8 cellular contexts compared by ENCODE assay signal in the genomic region with DNA sequence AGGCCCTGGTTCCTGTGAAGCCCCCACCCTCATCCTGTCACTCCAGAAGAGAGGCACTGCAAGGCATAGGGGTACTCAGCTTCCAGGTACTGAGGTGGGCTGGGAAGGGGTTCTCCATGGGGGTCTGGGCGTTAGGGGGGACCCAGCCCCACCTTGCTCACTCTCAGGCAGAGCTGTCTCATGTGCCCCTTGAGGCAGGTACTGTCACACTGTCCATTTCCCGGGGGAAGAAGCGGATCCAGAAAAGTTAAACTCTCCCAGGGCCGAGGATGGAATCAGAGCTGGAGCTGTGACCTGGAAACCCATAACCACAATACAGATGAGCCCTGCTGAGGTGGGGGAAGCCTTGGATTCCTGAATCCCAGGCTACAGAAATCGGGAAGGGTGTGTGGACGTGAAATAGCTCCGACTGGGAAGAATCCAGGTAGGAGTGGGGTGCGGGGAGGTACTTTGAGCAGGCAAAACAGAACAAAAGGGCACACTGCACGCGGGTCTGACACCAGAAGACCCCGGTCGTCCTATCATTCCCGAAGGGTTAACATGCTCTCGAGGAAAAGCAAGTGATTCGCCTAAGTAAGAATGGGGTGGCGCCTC. TPM values are rescaled to one million over a fixed set of nuclear protein-coding genes. Genes with fewer than 3 reads are reported as not detected.
DNase-seq lines count a peak whose midpoint lies in the region; ATAC-seq and TF ChIP-seq lines count a peak whose summit lies in the region.

No MANE protein-coding gene starts in this region.

- no peaks in the 10 kb centered on the region for H3K27me3 ChIP-seq in trophoblast cell (ENCODE audit: insufficient read depth, low read length)

- TF ChIP-seq CTCF in GM12864 (IDR thresholded peaks at IDR 0.05; ENCODE audit: low read depth, low read length, missing control alignments), result no peak
- no peak for TF ChIP-seq CTCF in epithelial cell of proximal tubule (conservative IDR thresholded peaks at IDR 0.05; ENCODE audit: low read depth, low read length)
- TF ChIP-seq CTCF in GM13976 (IDR thresholded peaks at IDR 0.05; ENCODE audit: borderline replicate concordance, control extremely low read depth, extremely low read depth, insufficient read depth, missing control alignments), result no peak

- H3K79me1 ChIP-seq in trophoblast cell (ENCODE audit: low read length), result peaks cover 13% of the 10 kb centered on the region

- peak overlapping the region; percentile 84 for H3K27ac ChIP-seq in trophoblast cell (ENCODE audit: low read depth, low read length)

- peak overlapping the region; percentile 96 for H4K12ac ChIP-seq in trophoblast cell (ENCODE audit: low read depth, low read length)

- H3K4me2 ChIP-seq in trophoblast cell (ENCODE audit: low read length), result peak overlapping the region; percentile 71

- peaks cover 12 to 13% of the 10 kb centered on the region in 2 experiments for H3K4me1 ChIP-seq in trophoblast cell (ENCODE audit: control insufficient read depth in 1 of 2, insufficient read depth in 2 of 2, low read length in 2 of 2)

- peak overlapping the region; percentile 38 for H2BK5ac ChIP-seq in trophoblast cell (ENCODE audit: low read depth, low read length, poor library complexity)

- peak overlapping the region; percentile 85 for H2AK5ac ChIP-seq in trophoblast cell (ENCODE audit: low read length)

- peak overlapping the region; percentile 61 for H2BK120ac ChIP-seq in trophoblast cell (ENCODE audit: insufficient read depth, low read length, poor library complexity)

- H4K8ac ChIP-seq in trophoblast cell (ENCODE audit: low read depth, low read length), result peak overlapping the region; percentile 92

- peak overlapping the region; percentile 59 for H2BK12ac ChIP-seq in trophoblast cell (ENCODE audit: low read length)

- peak overlapping the region; percentile 61 for H3K4ac ChIP-seq in trophoblast cell (ENCODE audit: low read depth, low read length)

- H3K36me3 ChIP-seq in trophoblast cell (ENCODE audit: control insufficient read depth in 1 of 2, insufficient read depth in 2 of 2, low read length in 2 of 2), result peaks cover 61% of the 10 kb centered on the region in 2 experiments

- H3K14ac ChIP-seq in trophoblast cell (ENCODE audit: low read length), result peak overlapping the region; percentile 75

- H2AFZ ChIP-seq in trophoblast cell (ENCODE audit: insufficient read depth, low read length, poor library complexity), result peak overlapping the region; percentile 33

- H3K18ac ChIP-seq in trophoblast cell (ENCODE audit: low read length), result no peak overlapping the region

- H3K23ac ChIP-seq in trophoblast cell (ENCODE audit: low read length), result no peak overlapping the region

- H3K9ac ChIP-seq in trophoblast cell (ENCODE audit: low read length), result peak overlapping the region; percentile 34

- peaks cover 5% of the 10 kb centered on the region for H3K9me3 ChIP-seq in trophoblast cell (ENCODE audit: insufficient read depth, low read depth, low read length)

- H4K91ac ChIP-seq in trophoblast cell (ENCODE audit: low read depth, low read length), result peak overlapping the region; percentile 94

- H3K79me2 ChIP-seq in trophoblast cell (ENCODE audit: control insufficient read depth, insufficient read depth, low read length, poor library complexity), result peaks cover 6% of the 10 kb centered on the region

- WGBS in trophoblast cell (ENCODE audit: extremely low coverage, insufficient coverage, insufficient read length), result no CpG with 5 or more reads among the region's 16 CpGs

- ATAC-seq in GM21576 (IDR thresholded peaks at IDR 0.05; ENCODE audit: unreplicated experiment), result no peak
- ATAC-seq in GM21390 (IDR thresholded peaks at IDR 0.05; ENCODE audit: unreplicated experiment), result no peak

- H3K4me3 ChIP-seq in GM12864 (ENCODE audit: low read depth, low read length) (peak overlapping the region; percentile 65), epithelial cell of proximal tubule (ENCODE audit: low read depth, low read length) (peak overlapping the region; percentile 76), trophoblast cell (ENCODE audit: low read depth, low read length) (peak overlapping the region; percentile 78)

- in situ Hi-C loops in GM13976 (cut with MboI; ENCODE audit: low sequenced_read_pairs, unreplicated experiment), result no loop called here

- DNase-seq in GM12864 (ENCODE audit: low read depth) (no peak), OCI-M1 (lab: John Stamatoyannopoulos, UW) (peak; percentile 63), epithelial cell of proximal tubule (ENCODE audit: low read depth) (no peak), trophoblast cell (peak in 1 of 2 donors; percentile 21), mesenteric fat pad (ENCODE audit: low spot score) (no peak), GM13976 (ENCODE audit: low spot score) (no peak)

RNA-seq across cellular contexts. Expression of a gene that starts 0.5 kb away (rescaled TPM):
- total RNA-seq in epithelial cell of proximal tubule (9.0 and 25.3 TPM in 2 replicates), mesenteric fat pad (33.2 TPM)
- 10.3 and 10.4 TPM in 2 replicates for polyA plus RNA-seq in trophoblast cell (2013)

RNA-seq across cellular contexts. Expression of a gene that starts 11.4 kb away (rescaled TPM):
- total RNA-seq in epithelial cell of proximal tubule, result 4.6 and 8.1 TPM in 2 replicates
- 41.5 and 44.6 TPM in 2 replicates for polyA plus RNA-seq in trophoblast cell (2013)
- 29.0 TPM for total RNA-seq in mesenteric fat pad

RNA-seq across cellular contexts. Expression of a gene that starts 31.1 kb away (rescaled TPM):
- total RNA-seq in epithelial cell of proximal tubule (122 and 131 TPM in 2 replicates), mesenteric fat pad (42.8 TPM)
- polyA plus RNA-seq in trophoblast cell (2013), result 205 and 221 TPM in 2 replicates

RNA-seq across cellular contexts. Expression of a gene that starts 49.9 kb away (rescaled TPM):
- total RNA-seq in epithelial cell of proximal tubule, result not detected in 2 replicates
- 1.4 and 2.2 TPM in 2 replicates for polyA plus RNA-seq in trophoblast cell (2013)
- 11.3 TPM for total RNA-seq in mesenteric fat pad

RNA-seq across cellular contexts. Expression of a gene that starts 52.6 kb away (rescaled TPM):
- 125 and 141 TPM in 2 replicates for total RNA-seq in epithelial cell of proximal tubule
- polyA plus RNA-seq in trophoblast cell (2013), result 139 and 141 TPM in 2 replicates
- 66.0 TPM for total RNA-seq in mesenteric fat pad
